9 cellular contexts compared by ENCODE assay signal in the genomic region with DNA sequence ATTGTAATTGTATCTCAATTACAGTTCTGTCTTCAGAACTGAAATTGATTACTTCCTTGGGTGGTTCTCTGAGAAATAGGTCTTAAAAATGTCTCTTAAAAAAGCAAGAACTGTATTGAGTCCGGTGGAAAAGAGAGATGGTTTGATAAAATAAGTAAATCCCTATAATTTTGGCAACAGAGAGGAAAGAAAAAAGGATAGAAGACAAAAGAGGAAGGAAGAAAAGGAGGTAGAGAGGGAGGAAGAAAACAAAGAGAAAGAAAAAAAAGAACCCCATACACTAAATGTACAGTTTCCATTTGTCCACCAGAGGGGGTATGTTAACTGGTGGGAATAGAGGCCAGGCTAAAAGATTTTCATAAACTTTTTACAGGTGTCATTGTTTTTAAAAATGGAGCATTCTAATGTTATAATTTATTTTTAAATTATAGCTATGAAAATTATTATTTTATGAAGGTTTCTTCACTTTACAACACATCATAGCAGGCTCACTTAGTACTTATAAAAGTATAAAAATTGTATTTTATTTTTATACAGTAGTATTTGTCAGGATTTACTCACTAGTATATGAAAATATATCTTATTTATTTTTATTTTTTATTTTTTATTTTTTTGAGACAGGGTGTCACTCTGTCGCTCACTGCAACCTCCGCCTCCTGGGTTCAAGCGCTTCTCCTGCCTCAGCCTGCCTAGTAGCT. TPM values are rescaled to one million over a fixed set of nuclear protein-coding genes. Genes with fewer than 3 reads are reported as not detected.
DNase-seq lines count a peak whose midpoint lies in the region; ATAC-seq and TF ChIP-seq lines count a peak whose summit lies in the region.
"Had no signal": no experiment of that assay in that cellular context is flagged by ENCODE, and none has a peak within 500 bp of the region (broad histone marks: within the 10 kb centered on the region; RNA-seq: fewer than 3 reads in every experiment).

No MANE protein-coding gene starts in this region.

- peaks cover 8% of the 10 kb centered on the region for H3K4me1 ChIP-seq in CD8-positive, alpha-beta T cell (ENCODE audit: insufficient read depth, low read length)

- peaks cover 8% of the 10 kb centered on the region for H3K36me3 Mint-ChIP-seq in CD8-positive, alpha-beta T cell
- H3K36me3 Mint-ChIP-seq in brain (no peaks in the 10 kb centered on the region), mesothelial cell of epicardium (no peaks in the 10 kb centered on the region)

- H3K27ac ChIP-seq in CD8-positive, alpha-beta T cell (ENCODE audit: low read depth, low read length) = no peak overlapping the region
- H3K27ac ChIP-seq: SJSA1 had no signal

- peaks cover 30% of the 10 kb centered on the region for H3K4me1 Mint-ChIP-seq in CD8-positive, alpha-beta T cell (ENCODE audit: low read depth)
- H3K4me1 Mint-ChIP-seq in brain (peaks cover 42% of the 10 kb centered on the region), mesothelial cell of epicardium (peaks cover 19% of the 10 kb centered on the region)

- intact Hi-C loops in CD8-positive, alpha-beta T cell (cut with DNase I, micrococcal nuclease) = loop anchor here (1.0 to 10.0 kb wide), 6 partner anchors 228 to 1451 kb away; partner anchors contain the start of genes CSRP1 (in 1 of the 2), KDM5B (in 1 of the 2), ZBED6 (in 1 of the 2) and ZC3H11A (in 1 of the 2)

- no peak for ATAC-seq in CD8-positive, alpha-beta T cell
- ATAC-seq in HG03571 (IDR thresholded peaks at IDR 0.05; ENCODE audit: unreplicated experiment) = no peak

- POLR2A ChIA-PET in CD8-positive, alpha-beta T cell (lab: Charles Lee) = no interaction called here

- no peak for DNase-seq in CD8-positive, alpha-beta T cell
- DNase-seq in HT1080 (ENCODE audit: low read depth) (peak; percentile 38), NCI-H82 treated with DMSO at 0.1 percent for 48 hours (lab: John Stamatoyannopoulos, UW; ENCODE audit: unreplicated experiment) (peak; percentile 63), mesothelial cell of epicardium (ENCODE audit: low spot score in 2 of 2, unreplicated experiment in 2 of 2) (no peak), cerebellar nuclear complex (lab: John Stamatoyannopoulos, UW) (no peak)
- DNase-seq in stimulated activated CD4-positive, alpha-beta T cell treated with anti-CD3 and anti-CD28 coated beads, Interleukin-12 subunit alpha, Interleukin-12 subunit beta, amount 100 ng/mL, for 4 hours = no peak

- H3K4me3 Mint-ChIP-seq in CD8-positive, alpha-beta T cell = peak overlapping the region; percentile 40
- peak overlapping the region; percentile 63 to 76 (median 64) for H3K4me3 Mint-ChIP-seq in brain
- peak overlapping the region; percentile 53 for H3K4me3 Mint-ChIP-seq in mesothelial cell of epicardium

- H3K27me3 Mint-ChIP-seq in CD8-positive, alpha-beta T cell (ENCODE audit: low read depth) = no peaks in the 10 kb centered on the region
- no peaks in the 10 kb centered on the region for H3K27me3 Mint-ChIP-seq in brain
- no peaks in the 10 kb centered on the region for H3K27me3 Mint-ChIP-seq in mesothelial cell of epicardium (ENCODE audit: low read depth)

- no peaks in the 10 kb centered on the region for H3K27me3 ChIP-seq in CD8-positive, alpha-beta T cell (ENCODE audit: insufficient read depth, low read length)
- H3K27me3 ChIP-seq: SJSA1 had no signal

- no peak overlapping the region for H3K4me3 ChIP-seq in CD8-positive, alpha-beta T cell (ENCODE audit: low read depth, low read length)
- H3K4me3 ChIP-seq: SJSA1 had no signal

- H3K9me3 Mint-ChIP-seq in CD8-positive, alpha-beta T cell = no peaks in the 10 kb centered on the region
- H3K9me3 Mint-ChIP-seq in brain = no peaks in the 10 kb centered on the region
- H3K9me3 Mint-ChIP-seq in mesothelial cell of epicardium = no peaks in the 10 kb centered on the region

- no peak overlapping the region for H3K27ac Mint-ChIP-seq in CD8-positive, alpha-beta T cell
- H3K27ac Mint-ChIP-seq in brain (peak overlapping the region in 4 of 5 experiments; percentile 23 to 65 (median 50)), mesothelial cell of epicardium (peak overlapping the region; percentile 81)

- H3K9me3 ChIP-seq in CD8-positive, alpha-beta T cell (ENCODE audit: low read length) = no peaks in the 10 kb centered on the region
- H3K9me3 ChIP-seq: SJSA1 had no signal

- H3K36me3 ChIP-seq in CD8-positive, alpha-beta T cell (ENCODE audit: insufficient read depth, low read length) = no peaks in the 10 kb centered on the region

- CTCF ChIA-PET in CD8-positive, alpha-beta T cell (lab: Charles Lee) = interaction anchor here (0.7 to 3.9 kb wide), 8 partner anchors 8 to 531 kb away, joined by 3 to 25 read pairs (median 3); no protein-coding TSS in a partner anchor

- peak; percentile 87 for TF ChIP-seq CTCF in CD8-positive, alpha-beta T cell (IDR thresholded peaks at IDR 0.05)
- TF ChIP-seq CTCF in brain (conservative IDR thresholded peaks at IDR 0.05) (peak; percentile 62 to 83), mesothelial cell of epicardium (IDR thresholded peaks at IDR 0.05; ENCODE audit: unreplicated experiment) (peak; percentile 85)

RNA-seq across cellular contexts. Expression of gene UBE2T, which starts 2.1 kb away (rescaled TPM):
- total RNA-seq in CD8-positive, alpha-beta T cell = under 1 TPM; 0.54 to 0.67 TPM
- 96.9 and 97.2 TPM in 2 replicates for total RNA-seq in HT1080 (2014; rRNA removed; shearing (Covaris generic))
- 95.3 and 111 TPM in 2 replicates for polyA plus RNA-seq in HT1080 (2015; cell fraction: cytosol; rRNA removed)
- 68.7 and 79.0 TPM in 2 replicates for polyA plus RNA-seq in HT1080 (2015; cell fraction: nucleus; rRNA removed)
- 70.6 TPM for polyA plus RNA-seq in brain (ENCODE audit: insufficient read depth, low read depth, low replicate concordance)
- 18.6 to 21.0 TPM (median 19.4 TPM) in 3 replicates for total RNA-seq in mesothelial cell of epicardium

RNA-seq across cellular contexts. Expression of gene PPP1R12B, which starts 4.7 kb away (rescaled TPM):
- total RNA-seq in CD8-positive, alpha-beta T cell = 10 to 100 TPM; 11.6 to 12.3 TPM
- 1.2 and 3.7 TPM in 2 replicates for total RNA-seq in HT1080 (2014; rRNA removed; shearing (Covaris generic))
- 0.81 and 1.7 TPM in 2 replicates for polyA plus RNA-seq in HT1080 (2015; cell fraction: cytosol; rRNA removed)
- 7.5 and 19.4 TPM in 2 replicates for polyA plus RNA-seq in HT1080 (2015; cell fraction: nucleus; rRNA removed)
- 5.9 TPM for polyA plus RNA-seq in brain (ENCODE audit: insufficient read depth, low read depth, low replicate concordance)
- total RNA-seq in mesothelial cell of epicardium = 52.9 to 61.6 TPM (median 53.2 TPM) in 3 replicates

Comparison
In these comparisons a context has a peak if more than half of its experiments do, and no peak if none do; other contexts are left out.
1. DNase-seq: peak in HT1080 (single experiment) and NCI-H82 treated with DMSO at 0.1 percent for 48 hours (single experiment); none in CD8-positive, alpha-beta T cell (0 of 7), mesothelial cell of epicardium (0 of 2), cerebellar nuclear complex (0 of 2) and stimulated activated CD4-positive, alpha-beta T cell treated with anti-CD3 and anti-CD28 coated beads, Interleukin-12 subunit alpha, Interleukin-12 subunit beta, amount 100 ng/mL, for 4 hours (single experiment).
2. RNA of gene UBE2T, which starts 2.1 kb away (total RNA-seq): 96.9 to 97.2 TPM in HT1080 and 18.6 to 21.0 TPM in mesothelial cell of epicardium; 0.54 to 0.67 TPM in CD8-positive, alpha-beta T cell; every median in the first group is over 10 times any median in the second.
3. Peak in every context shown above with its lines, with median percentiles within 50 percentile points of each other: H3K4me3 Mint-ChIP-seq and CTCF ChIP-seq.